6 cellular contexts compared by ENCODE assay signal in genomic region chr16:67174706-67175231, GRCh38. TPM values are rescaled to one million over a fixed set of nuclear protein-coding genes. Genes with fewer than 3 reads are reported as not detected.
DNase-seq lines count a peak whose midpoint lies in the region; ATAC-seq and TF ChIP-seq lines count a peak whose summit lies in the region.

No MANE protein-coding gene starts in this region.

- H2AFZ ChIP-seq in SU-DHL-6 (ENCODE audit: low read depth, low read length, severe bottlenecking), result no peak overlapping the region

- H3K27me3 ChIP-seq in SU-DHL-6 (ENCODE audit: low read length) (no peaks in the 10 kb centered on the region), kidney epithelial cell (ENCODE audit: control insufficient read depth, insufficient read depth, low read length) (no peaks in the 10 kb centered on the region)

- CTCF ChIA-PET in AG04449 (lab: Yijun Ruan, JAX), result interaction anchor here (1.2 to 10.1 kb wide), 7 partner anchors 10 to 221 kb away, joined by 3 to 110 read pairs (median 6); partner anchors contain the start of genes FBXL8, MATCAP1 and TRADD

- ATAC-seq in HG02840 (IDR thresholded peaks at IDR 0.05; ENCODE audit: low FRiP score, unreplicated experiment), result no peak

- H3K9me3 ChIP-seq in SU-DHL-6 (ENCODE audit: insufficient read depth, low read length), result no peaks in the 10 kb centered on the region

- H4K20me1 ChIP-seq in SU-DHL-6 (ENCODE audit: low read depth, low read length), result no peaks in the 10 kb centered on the region

- POLR2A ChIA-PET in AG04449 (lab: Yijun Ruan, JAX), result interaction anchor here (0.9 to 1.3 kb wide), 2 partner anchors 14 to 22 kb away, joined by 3 to 8 read pairs; no protein-coding TSS in a partner anchor

- peak overlapping the region; percentile 51 for H3K4me2 ChIP-seq in SU-DHL-6 (ENCODE audit: low read depth, low read length, poor library complexity, severe bottlenecking)

- H3K4me3 ChIP-seq in AG04449 (ENCODE audit: low read depth, low read length) (peak overlapping the region; percentile 56), SU-DHL-6 (ENCODE audit: insufficient read depth, low read length, poor library complexity, severe bottlenecking) (no peak overlapping the region), kidney epithelial cell (ENCODE audit: low read depth, low read length) (peak overlapping the region; percentile 8)

- no peak for DNase-seq in AG04449 (ENCODE audit: low read depth, low spot score)
- DNase-seq in kidney epithelial cell (ENCODE audit: low read depth), result no peak
- DNase-seq in NCI-H69 (lab: John Stamatoyannopoulos, UW), result no peak
- DNase-seq in ureter (ENCODE audit: low spot score), result no peak

- H3F3A ChIP-seq in SU-DHL-6 (ENCODE audit: insufficient read depth), result no peaks in the 10 kb centered on the region

- no peak overlapping the region for H3K27ac ChIP-seq in SU-DHL-6 (ENCODE audit: low read depth, low read length)

- H3K9ac ChIP-seq in SU-DHL-6 (ENCODE audit: low read length), result peak overlapping the region; percentile 29; the same call in 1 of the 2 replicates

- no peaks in the 10 kb centered on the region for H3K9me2 ChIP-seq in SU-DHL-6 (replicated peaks; ENCODE audit: insufficient read depth, low read length)

- H3K79me2 ChIP-seq in SU-DHL-6 (ENCODE audit: insufficient read depth, low read length), result no peaks in the 10 kb centered on the region

- H3K36me3 ChIP-seq in SU-DHL-6 (ENCODE audit: low read length) (no peaks in the 10 kb centered on the region), kidney epithelial cell (ENCODE audit: control insufficient read depth, insufficient read depth, low read length) (no peaks in the 10 kb centered on the region)

- TF ChIP-seq CTCF in AG04449 (IDR thresholded peaks at IDR 0.05; ENCODE audit: insufficient read depth, low read length, missing control alignments) (no peak), SU-DHL-6 (IDR thresholded peaks at IDR 0.05; ENCODE audit: insufficient read depth, low read length, poor library complexity, severe bottlenecking) (no peak), kidney epithelial cell (IDR thresholded peaks at IDR 0.05; ENCODE audit: insufficient read depth, low read length, poor library complexity, severe bottlenecking) (no peak)

RNA-seq across cellular contexts. Expression of gene NOL3, which starts 4.4 kb away (rescaled TPM):
- 23.9 and 28.3 TPM in 2 replicates for total RNA-seq in kidney epithelial cell
- 26.8 TPM for total RNA-seq in ureter

RNA-seq across cellular contexts. Expression of gene MATCAP1, which starts 9.0 kb away (rescaled TPM):
- total RNA-seq in kidney epithelial cell, result 10.8 and 16.0 TPM in 2 replicates
- 50.7 TPM for total RNA-seq in ureter

RNA-seq across cellular contexts. Expression of gene HSF4, which starts 10.2 kb away (rescaled TPM):
- total RNA-seq in kidney epithelial cell (1.5 and 5.5 TPM in 2 replicates), ureter (52.0 TPM)

RNA-seq across cellular contexts. Expression of gene FBXL8, which starts 15.0 kb away (rescaled TPM):
- 6.6 and 9.6 TPM in 2 replicates for total RNA-seq in kidney epithelial cell
- 12.5 TPM for total RNA-seq in ureter

RNA-seq across cellular contexts. Expression of gene TRADD, which starts 15.1 kb away (rescaled TPM):
- 30.0 and 36.3 TPM in 2 replicates for total RNA-seq in kidney epithelial cell
- total RNA-seq in ureter, result 20.5 TPM
